In genomic region chr17:48618366-48618896, GRCh38 we compare ENCODE assay signal across 1 cellular context.
TF ChIP-seq lines count a peak whose summit lies in the region.

No MANE protein-coding gene starts in this region.

TF ChIP-seq in HepG2, 621 proteins besides CTCF, POLR2A, EP300 and RAD21 (continues in another document):
- TF ChIP-seq TSC22D2 (CRISPR knock-in tag; IDR thresholded peaks at IDR 0.05; ENCODE audit: borderline replicate concordance) (0 out of 2 replicates have a peak, but pooled peaks have one; percentile 42), NFE2L1 (CRISPR knock-in tag; IDR thresholded peaks at IDR 0.05; ENCODE audit: borderline replicate concordance) (no peak), CBFB (CRISPR knock-in tag; IDR thresholded peaks at IDR 0.05) (0 out of 2 replicates have a peak, but pooled peaks have one; percentile 32), YY1 (IDR thresholded peaks at IDR 0.05; ENCODE audit: insufficient read depth, insufficient replicate concordance, low read depth, low read length) (peak; percentile 28), RXRB (CRISPR knock-in tag; IDR thresholded peaks at IDR 0.05; ENCODE audit: borderline replicate concordance) (0 out of 2 replicates have a peak, but pooled peaks have one; percentile 24), PHF8 (CRISPR knock-in tag; IDR thresholded peaks at IDR 0.05) (0 out of 2 replicates have a peak, but pooled peaks have one; percentile 28), SUZ12 (IDR thresholded peaks at IDR 0.05; ENCODE audit: low read depth, low read length) (peak; percentile 34; the same call in 1 of the 2 replicates), KDM2A (CRISPR knock-in tag; IDR thresholded peaks at IDR 0.05; ENCODE audit: borderline replicate concordance, low read depth) (peak; percentile 85; the same call in 1 of the 2 replicates), ELF1 (CRISPR knock-in tag; IDR thresholded peaks at IDR 0.05) (0 out of 2 replicates have a peak, but pooled peaks have one; percentile 45), RELA (CRISPR knock-in tag; IDR thresholded peaks at IDR 0.05) (peak; percentile 67; the same call in 1 of the 2 replicates), IKZF5 (CRISPR knock-in tag; IDR thresholded peaks at IDR 0.05) (peak; percentile 75; the same call in 1 of the 2 replicates), TEAD3 (CRISPR knock-in tag; optimal IDR thresholded peaks at IDR 0.05; ENCODE audit: borderline replicate concordance) (peak; percentile 30), KLF16 (CRISPR knock-in tag; IDR thresholded peaks at IDR 0.05) (peak in 1 of 2 experiments; percentile 59; a peak in 1 of 4 replicates), XRCC5 (optimal IDR thresholded peaks at IDR 0.05; ENCODE audit: low read length) (peak; percentile 49), ETV5 (CRISPR knock-in tag; IDR thresholded peaks at IDR 0.05; ENCODE audit: borderline replicate concordance) (peak; percentile 44; the same call in 1 of the 2 replicates), ZFP36 (IDR thresholded peaks at IDR 0.05; ENCODE audit: borderline replicate concordance, low read depth, low read length, partially characterized antibody) (peak; percentile 72), SMAD3 (CRISPR knock-in tag; IDR thresholded peaks at IDR 0.05) (0 out of 2 replicates have a peak, but pooled peaks have one; percentile 59), PPARG (CRISPR knock-in tag; conservative IDR thresholded peaks at IDR 0.05) (0 out of 2 replicates have a peak, but pooled peaks have one; percentile 45), CBX2 (IDR thresholded peaks at IDR 0.05; ENCODE audit: low read depth, low read length) (no peak), CBX2 (CRISPR knock-in tag; IDR thresholded peaks at IDR 0.05; ENCODE audit: low read depth) (peak; percentile 28; the same call in 1 of the 2 replicates), DRAP1 (CRISPR knock-in tag; IDR thresholded peaks at IDR 0.05) (peak; percentile 51; the same call in 1 of the 2 replicates), KDM3A (CRISPR knock-in tag; IDR thresholded peaks at IDR 0.05; ENCODE audit: low read depth) (peak; percentile 85; the same call in 1 of the 2 replicates), ATF5 (CRISPR knock-in tag; IDR thresholded peaks at IDR 0.05; ENCODE audit: low read depth) (no peak), GATAD1 (CRISPR knock-in tag; IDR thresholded peaks at IDR 0.05) (0 out of 2 replicates have a peak, but pooled peaks have one; percentile 35), PRDM10 (CRISPR knock-in tag; IDR thresholded peaks at IDR 0.05; ENCODE audit: low read depth) (no peak), STAG1 (CRISPR knock-in tag; IDR thresholded peaks at IDR 0.05) (peak; percentile 94), ERF (CRISPR knock-in tag; IDR thresholded peaks at IDR 0.05) (peak; percentile 65), ZNF253 (CRISPR knock-in tag; IDR thresholded peaks at IDR 0.05; ENCODE audit: borderline replicate concordance) (no peak), ZNF570 (CRISPR knock-in tag; IDR thresholded peaks at IDR 0.05; ENCODE audit: borderline replicate concordance) (no peak), IKZF4 (CRISPR knock-in tag; IDR thresholded peaks at IDR 0.05; ENCODE audit: borderline replicate concordance, low read depth, not compliant biosample characterization) (no peak), SAFB2 (CRISPR knock-in tag; IDR thresholded peaks at IDR 0.05; ENCODE audit: borderline replicate concordance, low read depth) (no peak), CEBPG (CRISPR knock-in tag; IDR thresholded peaks at IDR 0.05) (no peak), ZNF225 (CRISPR knock-in tag; IDR thresholded peaks at IDR 0.05) (no peak), ZC3H13 (CRISPR knock-in tag; IDR thresholded peaks at IDR 0.05) (no peak), SALL1 (CRISPR knock-in tag; IDR thresholded peaks at IDR 0.05) (peak; percentile 58; the same call in 1 of the 2 replicates), HMGXB4 (CRISPR knock-in tag; IDR thresholded peaks at IDR 0.05; ENCODE audit: borderline replicate concordance in 1 of 2, low read depth in 1 of 2) (0 out of 4 replicates have a peak, but pooled peaks of 1 of the 2 experiments have one; percentile 35), MTF2 (CRISPR knock-in tag; IDR thresholded peaks at IDR 0.05; ENCODE audit: borderline replicate concordance) (peak; percentile 100), MEIS2 (CRISPR knock-in tag; IDR thresholded peaks at IDR 0.05) (no peak), RNF2 (conservative IDR thresholded peaks at IDR 0.05; ENCODE audit: low read depth) (peak; percentile 67; the same call in 1 of the 2 replicates), ZNF350 (CRISPR knock-in tag; IDR thresholded peaks at IDR 0.05; ENCODE audit: borderline replicate concordance, low read depth) (peak; percentile 60; the same call in 1 of the 2 replicates), TRAFD1 (CRISPR knock-in tag; IDR thresholded peaks at IDR 0.05; ENCODE audit: borderline replicate concordance) (no peak), ZNF205 (CRISPR knock-in tag; IDR thresholded peaks at IDR 0.05) (peak; percentile 62; the same call in 1 of the 2 replicates), ZBTB33 (CRISPR knock-in tag; IDR thresholded peaks at IDR 0.05) (0 out of 2 replicates have a peak, but pooled peaks have one; percentile 37), LCORL (IDR thresholded peaks at IDR 0.05) (no peak), LCORL (CRISPR knock-in tag; IDR thresholded peaks at IDR 0.05) (0 out of 2 replicates have a peak, but pooled peaks have one; percentile 18), NFKB2 (CRISPR knock-in tag; IDR thresholded peaks at IDR 0.05; ENCODE audit: borderline replicate concordance) (peak; percentile 40; the same call in 1 of the 2 replicates), IRF2 (CRISPR knock-in tag; IDR thresholded peaks at IDR 0.05) (peak; percentile 43; the same call in 1 of the 2 replicates)
- TF ChIP-seq, protein P1, sequence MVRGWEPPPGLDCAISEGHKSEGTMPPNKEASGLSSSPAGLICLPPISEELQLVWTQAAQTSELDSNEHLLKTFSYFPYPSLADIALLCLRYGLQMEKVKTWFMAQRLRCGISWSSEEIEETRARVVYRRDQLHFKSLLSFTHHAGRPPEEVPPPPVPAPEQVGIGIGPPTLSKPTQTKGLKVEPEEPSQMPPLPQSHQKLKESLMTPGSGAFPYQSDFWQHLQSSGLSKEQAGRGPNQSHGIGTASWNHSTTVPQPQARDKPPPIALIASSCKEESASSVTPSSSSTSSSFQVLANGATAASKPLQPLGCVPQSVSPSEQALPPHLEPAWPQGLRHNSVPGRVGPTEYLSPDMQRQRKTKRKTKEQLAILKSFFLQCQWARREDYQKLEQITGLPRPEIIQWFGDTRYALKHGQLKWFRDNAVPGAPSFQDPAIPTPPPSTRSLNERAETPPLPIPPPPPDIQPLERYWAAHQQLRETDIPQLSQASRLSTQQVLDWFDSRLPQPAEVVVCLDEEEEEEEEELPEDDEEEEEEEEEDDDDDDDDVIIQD (CRISPR knock-in tag; IDR thresholded peaks at IDR 0.05; ENCODE audit: low read depth): 0 out of 2 replicates have a peak, but pooled peaks have one; percentile 15
- TF ChIP-seq, protein P2, sequence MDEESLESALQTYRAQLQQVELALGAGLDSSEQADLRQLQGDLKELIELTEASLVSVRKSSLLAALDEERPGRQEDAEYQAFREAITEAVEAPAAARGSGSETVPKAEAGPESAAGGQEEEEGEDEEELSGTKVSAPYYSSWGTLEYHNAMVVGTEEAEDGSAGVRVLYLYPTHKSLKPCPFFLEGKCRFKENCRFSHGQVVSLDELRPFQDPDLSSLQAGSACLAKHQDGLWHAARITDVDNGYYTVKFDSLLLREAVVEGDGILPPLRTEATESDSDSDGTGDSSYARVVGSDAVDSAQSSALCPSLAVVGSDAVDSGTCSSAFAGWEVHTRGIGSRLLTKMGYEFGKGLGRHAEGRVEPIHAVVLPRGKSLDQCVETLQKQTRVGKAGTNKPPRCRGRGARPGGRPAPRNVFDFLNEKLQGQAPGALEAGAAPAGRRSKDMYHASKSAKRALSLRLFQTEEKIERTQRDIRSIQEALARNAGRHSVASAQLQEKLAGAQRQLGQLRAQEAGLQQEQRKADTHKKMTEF (CRISPR knock-in tag; IDR thresholded peaks at IDR 0.05): 0 out of 2 replicates have a peak, but pooled peaks have one; percentile 51
